In the genomic region with DNA sequence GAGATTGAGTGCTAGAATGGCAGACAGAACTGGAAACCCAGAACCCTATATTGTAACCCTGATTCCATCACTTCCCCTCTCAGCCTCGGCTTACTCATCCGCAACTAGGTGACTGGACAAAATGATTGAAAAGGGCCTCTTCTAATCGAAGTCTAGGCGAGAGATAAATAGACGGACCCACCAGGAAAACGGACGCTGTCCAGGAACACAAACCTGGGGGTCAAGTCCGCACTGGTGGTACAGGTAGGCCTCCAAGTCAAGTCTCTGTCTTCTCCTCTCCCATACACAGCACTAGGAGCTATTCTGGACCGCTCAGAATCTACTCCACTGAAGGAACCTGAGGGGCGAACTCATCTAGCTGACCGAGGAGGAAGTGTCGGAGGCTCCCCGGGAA, we compare ENCODE assay signal across 8 cellular contexts. TPM values are rescaled to one million over a fixed set of nuclear protein-coding genes. Genes with fewer than 3 reads are reported as not detected.
DNase-seq lines count a peak whose midpoint lies in the region; ATAC-seq and TF ChIP-seq lines count a peak whose summit lies in the region.

No MANE protein-coding gene starts in this region.

- no peaks in the 10 kb centered on the region for H3K27me3 ChIP-seq in endocrine pancreas (ENCODE audit: control insufficient read depth, insufficient read depth, low read length)

- H3K27me3 Mint-ChIP-seq in neural crest cell (ENCODE audit: low read depth) = no peaks in the 10 kb centered on the region

- peak overlapping the region; percentile 94 for H3K4me3 Mint-ChIP-seq in neural crest cell

- H3K9ac ChIP-seq in SK-N-MC (ENCODE audit: insufficient read length) (peak overlapping the region; percentile 94), endocrine pancreas (ENCODE audit: control insufficient read depth, insufficient read depth, low read length) (peak overlapping the region; percentile 97)

- H3K9me3 Mint-ChIP-seq in neural crest cell = no peaks in the 10 kb centered on the region

- ATAC-seq in HG03066 (IDR thresholded peaks at IDR 0.05; ENCODE audit: low read depth, unreplicated experiment) = peak; percentile 1

- H3K9me3 ChIP-seq in SK-N-MC (ENCODE audit: low read depth, low read length) = no peaks in the 10 kb centered on the region
- no peaks in the 10 kb centered on the region for H3K9me3 ChIP-seq in endocrine pancreas (ENCODE audit: control insufficient read depth, low read length)

- peak overlapping the region; percentile 98 for H3K27ac Mint-ChIP-seq in neural crest cell (ENCODE audit: unreplicated experiment)

- H3K27ac ChIP-seq in SK-N-MC = peak overlapping the region; percentile 78

- peaks cover 20% of the 10 kb centered on the region for H3K4me1 Mint-ChIP-seq in neural crest cell

- no peak for TF ChIP-seq CTCF in neural crest cell (conservative IDR thresholded peaks at IDR 0.05)

- H3K36me3 ChIP-seq in SK-N-MC (ENCODE audit: insufficient read depth, low read length) = peaks cover 43% of the 10 kb centered on the region
- no peaks in the 10 kb centered on the region for H3K36me3 ChIP-seq in endocrine pancreas (ENCODE audit: control insufficient read depth, insufficient read depth, low read length)

- H3K4me3 ChIP-seq in SK-N-MC (peak overlapping the region; percentile 84), endocrine pancreas (ENCODE audit: control insufficient read depth, insufficient read depth, low read length) (peak overlapping the region; percentile 98)

- DNase-seq in stimulated activated naive CD4-positive, alpha-beta T cell treated with Interleukin-2 at 50 U/mL for 16 hours (lab: John Stamatoyannopoulos, UW) = peak; percentile 29
- DNase-seq in stimulated activated naive CD4-positive, alpha-beta T cell (lab: John Stamatoyannopoulos, UW) = no peak
- no peak for DNase-seq in SK-N-MC (ENCODE audit: low read depth, low spot score)
- DNase-seq in neural crest cell (ENCODE audit: low read depth, low spot score) = no peak
- DNase-seq in DMS 273 treated with DMSO at 0.1 percent for 48 hours (lab: John Stamatoyannopoulos, UW) = no peak
- DNase-seq in foreskin melanocyte = no peak

- peaks cover 9% of the 10 kb centered on the region for H3K4me1 ChIP-seq in endocrine pancreas (ENCODE audit: control insufficient read depth, insufficient read depth, low read length)

- H3K36me3 Mint-ChIP-seq in neural crest cell (ENCODE audit: low read depth) = peaks cover 4% of the 10 kb centered on the region

RNA-seq across cellular contexts. Expression of a gene that starts 0.5 kb away (rescaled TPM):
- total RNA-seq in neural crest cell = 172 and 190 TPM in 2 replicates

RNA-seq across cellular contexts. Expression of a gene that starts 20.1 kb away (rescaled TPM):
- 83.9 and 93.9 TPM in 2 replicates for total RNA-seq in neural crest cell
